Comparison of ENCODE assay signal across 4 cellular contexts in the genomic region with DNA sequence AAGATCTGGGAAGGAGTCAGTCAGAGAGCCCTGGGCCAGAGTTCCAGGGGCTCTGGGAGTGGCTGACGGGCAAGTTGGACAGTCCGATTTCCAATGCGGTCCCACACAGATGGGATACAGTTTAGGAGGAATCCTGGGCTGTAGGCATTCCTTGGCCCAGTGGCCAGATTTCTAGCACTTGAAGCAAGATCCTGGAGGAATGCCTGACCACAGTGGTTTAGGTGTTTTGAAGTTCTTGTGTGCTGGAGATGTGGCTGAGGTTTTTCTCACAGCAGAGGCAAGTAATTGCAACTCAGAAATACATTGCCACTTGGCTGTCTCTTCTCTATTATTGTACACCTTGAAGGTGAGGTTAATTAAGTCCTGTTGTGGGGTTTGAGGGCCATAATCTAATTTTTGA. TPM values are rescaled to one million over a fixed set of nuclear protein-coding genes. Genes with fewer than 3 reads are reported as not detected.
"Had no signal": no experiment of that assay in that cellular context is flagged by ENCODE, and none has a peak within 500 bp of the region (broad histone marks: within the 10 kb centered on the region; RNA-seq: fewer than 3 reads in every experiment).

No MANE protein-coding gene starts in this region.

RNA-seq across cellular contexts. Expression of a gene that starts 23.2 kb away (rescaled TPM):
- total RNA-seq: bronchial epithelial cell, cardiac muscle cell, chondrocyte had no signal
- polyA plus RNA-seq: cardiac muscle cell had no signal

RNA-seq across cellular contexts. Expression of a gene that starts 40.1 kb away (rescaled TPM):
- total RNA-seq: ascending aorta, bronchial epithelial cell, cardiac muscle cell, chondrocyte had no signal
- polyA plus RNA-seq: cardiac muscle cell had no signal
